In genomic region chr10:89251417-89252224, GRCh38 we compare ENCODE assay signal across 8 cellular contexts. TPM values are rescaled to one million over a fixed set of nuclear protein-coding genes. Genes with fewer than 3 reads are reported as not detected.
DNase-seq lines count a peak whose midpoint lies in the region; ATAC-seq, FAIRE-seq and TF ChIP-seq lines count a peak whose summit lies in the region.

Gene LIPA, minus strand, starts transcription at chr10:89251775. Its CDS starts 4,127 bp downstream, at chr10:89247648.

- peak; percentile 94 for ATAC-seq in GM21786 (IDR thresholded peaks at IDR 0.05; ENCODE audit: unreplicated experiment)
- ATAC-seq in activated T-cell treated with anti-CD3 and anti-CD28 coated beads, Interleukin-2, amount 50 U/mL, for 72 hours (replicated peaks in 1 of 2), result peak; percentile 96

- no peak for TF ChIP-seq POLR2A in esophagus muscularis mucosa (IDR thresholded peaks at IDR 0.05; ENCODE audit: low read depth)

- peaks cover 44% of the 10 kb centered on the region for H3K4me1 Mint-ChIP-seq in activated T-cell treated with anti-CD3 and anti-CD28 coated beads, Interleukin-2, amount 50 U/mL, for 72 hours (ENCODE audit: low read depth)

- H3K36me3 Mint-ChIP-seq in activated T-cell treated with anti-CD3 and anti-CD28 coated beads, Interleukin-2, amount 50 U/mL, for 72 hours (ENCODE audit: insufficient read depth in 2 of 2), result peaks cover 16 to 26% of the 10 kb centered on the region in 2 donors

- peak; percentile 94 for FAIRE-seq in RCC 7860 (lab: Jason Lieb, UNC)

- H3K36me3 ChIP-seq in KOPT-K1 (ENCODE audit: insufficient read depth, low read length) (no peaks in the 10 kb centered on the region), esophagus muscularis mucosa (no peaks in the 10 kb centered on the region)

- WGBS in esophagus muscularis mucosa, result 2% methylated on average over 32 of the region's 53 CpGs

- DNase-seq in DMS79 (lab: John Stamatoyannopoulos, UW), result peak; percentile 80
- peak; percentile 96 for DNase-seq in RCC 7860 (ENCODE audit: low spot score)
- DNase-seq in activated T-cell treated with anti-CD3 and anti-CD28 coated beads, Interleukin-2, amount 50 U/mL, for 72 hours, result peak; percentile 92 to 96
- DNase-seq in esophagus muscularis mucosa (ENCODE audit: extremely low spot score), result peak; percentile 97
- DNase-seq in myocyte (ENCODE audit: low read depth), result peak; percentile 99
- DNase-seq in stimulated activated CD8-positive, alpha-beta memory T cell treated with anti-CD3 and anti-CD28 coated beads, Interleukin-7, amount 100 ng/mL, for 48 hours (ENCODE audit: extremely low read depth in 1 of 2, low read depth in 1 of 2), result peak; percentile 91 to 96

- H3K27me3 Mint-ChIP-seq in activated T-cell treated with anti-CD3 and anti-CD28 coated beads, Interleukin-2, amount 50 U/mL, for 72 hours (ENCODE audit: low read depth), result peaks cover 10% of the 10 kb centered on the region

- peak within 1 kb of the TSS; percentile 43 for H3K27ac Mint-ChIP-seq in activated T-cell treated with anti-CD3 and anti-CD28 coated beads, Interleukin-2, amount 50 U/mL, for 72 hours

- peaks cover 9 to 13% of the 10 kb centered on the region in 2 donors for H3K9me3 Mint-ChIP-seq in activated T-cell treated with anti-CD3 and anti-CD28 coated beads, Interleukin-2, amount 50 U/mL, for 72 hours

- H3K4me3 Mint-ChIP-seq in activated T-cell treated with anti-CD3 and anti-CD28 coated beads, Interleukin-2, amount 50 U/mL, for 72 hours, result peak within 1 kb of the TSS; percentile 79 to 84

- peaks cover 26% of the 10 kb centered on the region for H3K9me3 ChIP-seq in KOPT-K1 (ENCODE audit: insufficient read depth, low read length, poor library complexity, severe bottlenecking)
- H3K9me3 ChIP-seq in esophagus muscularis mucosa, result no peaks in the 10 kb centered on the region

- intact Hi-C loops in esophagus muscularis mucosa (cut with DNase I), result no loop called here

- peak within 1 kb of the TSS; percentile 69 for H3K27ac ChIP-seq in KOPT-K1 (ENCODE audit: low read depth, low read length, poor library complexity, severe bottlenecking)
- peak within 1 kb of the TSS; percentile 84 to 87 (median 86) for H3K27ac ChIP-seq in esophagus muscularis mucosa (replicated peaks in 1 of 4)

- H3K4me1 ChIP-seq in esophagus muscularis mucosa, result peaks cover 7 to 24% (median 15%) of the 10 kb centered on the region in 4 donors

- peak within 1 kb of the TSS; percentile 88 to 91 (median 90) for H3K4me3 ChIP-seq in esophagus muscularis mucosa

- no peak for TF ChIP-seq CTCF in esophagus muscularis mucosa (IDR thresholded peaks at IDR 0.05)

- no peak for TF ChIP-seq EP300 in esophagus muscularis mucosa (IDR thresholded peaks at IDR 0.05)

- H3K27me3 ChIP-seq in esophagus muscularis mucosa, result no peaks in the 10 kb centered on the region

RNA-seq across cellular contexts. Expression of gene LIPA, which starts in this region (rescaled TPM):
- 10 to 100 TPM; 19.5 to 21.3 TPM for total RNA-seq in activated T-cell treated with anti-CD3 and anti-CD28 coated beads, Interleukin-2, amount 50 U/mL, for 72 hours
- 10 to 100 TPM; 18.3 to 28.3 (median 24.0) TPM for total RNA-seq in esophagus muscularis mucosa
- total RNA-seq in myocyte, result 36.3 and 45.4 TPM in 2 replicates
- 28.4 TPM for polyA plus RNA-seq in myocyte (2012)

Comparison
In these comparisons a context has a peak if more than half of its experiments do, and no peak if none do; other contexts are left out.
1. Peak in every context shown above with its lines: DNase-seq, ATAC-seq, H3K4me3 ChIP-seq and H3K27ac ChIP-seq.